Comparison of ENCODE assay signal across 8 cellular contexts in genomic region chr20:2237059-2237458, GRCh38. TPM values are rescaled to one million over a fixed set of nuclear protein-coding genes. Genes with fewer than 3 reads are reported as not detected.
A peak's percentile ranks its signal among the peaks of the same experiment; 100 is the strongest.
DNase-seq lines count a peak whose midpoint lies in the region; ATAC-seq and TF ChIP-seq lines count a peak whose summit lies in the region.

No MANE protein-coding gene starts in this region.

- no TSS peak for BruUV-seq in Caco-2 (replicated peaks; lab: Mats Ljungman, UMichigan)

- TF ChIP-seq POLR2A in adrenal gland (IDR thresholded peaks at IDR 0.05) (no peak), spleen (IDR thresholded peaks at IDR 0.05) (no peak)

- no peaks in the 10 kb centered on the region for H3K36me3 ChIP-seq in adrenal gland (replicated peaks in 1 of 2)
- H3K36me3 ChIP-seq in spleen: no peaks in the 10 kb centered on the region
- no peaks in the 10 kb centered on the region for H3K36me3 ChIP-seq in Caco-2 (ENCODE audit: control insufficient read depth, insufficient read depth, low read length)

- 66 to 71% (median 68%) methylated on average over 11 of the region's 11 CpGs for WGBS in adrenal gland, 4 donors
- WGBS in spleen, 5 donors: 56 to 75% (median 69%) methylated on average over 11 of the region's 11 CpGs

- H3K27me3 Mint-ChIP-seq in Caco-2 (ENCODE audit: insufficient read depth, unreplicated experiment): peaks cover 3% of the 10 kb centered on the region

- CTCF ChIA-PET in Caco-2 (lab: Charles Lee): interaction anchor here (0.6 kb wide), 1 partner anchor 221 kb away, joined by 3 read pairs; no protein-coding TSS in a partner anchor

- POLR2A ChIA-PET in Caco-2 (lab: Charles Lee): no interaction called here

- H3K4me3 ChIP-seq in adrenal gland (no peak overlapping the region), spleen (peak overlapping the region in 1 of 8 donors; percentile 58), Caco-2 (ENCODE audit: low read depth, low read length) (no peak overlapping the region)

- H3K9me3 Mint-ChIP-seq in Caco-2 (ENCODE audit: unreplicated experiment): no peaks in the 10 kb centered on the region

- H3K9me3 ChIP-seq in adrenal gland (replicated peaks in 1 of 3): no peaks in the 10 kb centered on the region
- no peaks in the 10 kb centered on the region for H3K9me3 ChIP-seq in spleen
- H3K9me3 ChIP-seq in Caco-2: no peaks in the 10 kb centered on the region

- no peak overlapping the region for H3K4me3 Mint-ChIP-seq in Caco-2 (ENCODE audit: unreplicated experiment)

- intact Hi-C loops in adrenal gland (cut with DNase I): no loop called here
- intact Hi-C loops in spleen (cut with DNase I; ENCODE audit: low total_unique reads): no loop called here
- intact Hi-C loops in Caco-2 (cut with micrococcal nuclease; ENCODE audit: unreplicated experiment): no loop called here

- no peaks in the 10 kb centered on the region for H3K36me3 Mint-ChIP-seq in Caco-2 (ENCODE audit: insufficient read depth, unreplicated experiment)

- no peak overlapping the region for H3K27ac ChIP-seq in adrenal gland
- peak overlapping the region; percentile 58 to 86 (median 80) for H3K27ac ChIP-seq in spleen

- no peak overlapping the region for H3K27ac Mint-ChIP-seq in Caco-2 (ENCODE audit: unreplicated experiment)

- ATAC-seq in HG02798 (IDR thresholded peaks at IDR 0.05; ENCODE audit: poor library complexity, unreplicated experiment): no peak
- ATAC-seq in GM21529 (IDR thresholded peaks at IDR 0.05; ENCODE audit: unreplicated experiment): no peak

- no peaks in the 10 kb centered on the region for H3K4me1 Mint-ChIP-seq in Caco-2 (ENCODE audit: low read depth, unreplicated experiment)

- H3K27me3 ChIP-seq in adrenal gland (no peaks in the 10 kb centered on the region), spleen (replicated peaks in 1 of 7) (no peaks in the 10 kb centered on the region), Caco-2 (replicated peaks; ENCODE audit: control insufficient read depth, insufficient read depth, low read length) (no peaks in the 10 kb centered on the region)

- H3K4me1 ChIP-seq in adrenal gland (replicated peaks in 1 of 2) (no peaks in the 10 kb centered on the region), spleen (peaks cover 0 to 12% (median 0%) of the 10 kb centered on the region in 6 donors), Caco-2 (no peaks in the 10 kb centered on the region)

- DNase-seq in HS-27A (ENCODE audit: low read depth) (peak; percentile 96), adrenal gland (peak in 4 of 7 donors; percentile 29 to 62 (median 51)), hippocampal formation (lab: John Stamatoyannopoulos, UW) (peak; percentile 8 to 41), spleen (peak; percentile 80), Caco-2 (no peak)
- no peak for DNase-seq in activated CD4-positive, alpha-beta T cell treated with anti-CD3 and anti-CD28 coated beads, Interleukin-2, amount 50 U/mL, for 4 hours

- TF ChIP-seq CTCF in adrenal gland (IDR thresholded peaks at IDR 0.05) (peak in 2 of 6 experiments; percentile 13 to 25), spleen (IDR thresholded peaks at IDR 0.05 in 8 of 11, conservative IDR thresholded peaks at IDR 0.05 in 3 of 11) (peak in 7 of 11 experiments; percentile 26 to 64 (median 50)), Caco-2 (IDR thresholded peaks at IDR 0.05; ENCODE audit: insufficient read depth in 1 of 2, low read depth in 1 of 2, low read length in 1 of 2, severe bottlenecking in 1 of 2, unreplicated experiment in 1 of 2) (no peak)

RNA-seq across cellular contexts. Expression of gene TGM3, which starts 58.7 kb away (rescaled TPM):
- under 1 TPM in 2 of 8 donors, not detected in 6; 0.14 to 0.17 TPM for total RNA-seq in adrenal gland
- under 1 TPM; 0.13 to 0.84 (median 0.56) TPM for polyA plus RNA-seq in adrenal gland
- total RNA-seq in spleen: under 1 TPM in 4 of 7 donors, not detected in 3; 0.40 to 0.57 (median 0.50) TPM
- under 1 TPM; 0.09 to 0.64 (median 0.33) TPM for polyA plus RNA-seq in spleen
- total RNA-seq in Caco-2 (2022): 0.20 TPM in 1 of 2 replicates, not detected in the other

Comparison
In these comparisons a context has a peak if more than half of its experiments do, and no peak if none do; other contexts are left out.
1. DNase-seq: peak in HS-27A (single experiment), adrenal gland (4 of 7), hippocampal formation (2 of 2) and spleen (single experiment); none in Caco-2 (0 of 2) and activated CD4-positive, alpha-beta T cell treated with anti-CD3 and anti-CD28 coated beads, Interleukin-2, amount 50 U/mL, for 4 hours (0 of 2).
2. H3K27ac ChIP-seq: peak in spleen (8 of 8); none in adrenal gland (0 of 5).
3. CTCF ChIP-seq: peak in spleen (7 of 11); none in Caco-2 (0 of 2).